ENCODE assay signal across 11 cellular contexts in genomic region chr14:35287481-35288013, GRCh38. TPM values are rescaled to one million over a fixed set of nuclear protein-coding genes. Genes with fewer than 3 reads are reported as not detected.
DNase-seq lines count a peak whose midpoint lies in the region; ATAC-seq and TF ChIP-seq lines count a peak whose summit lies in the region.
"Had no signal": no experiment of that assay in that cellular context is flagged by ENCODE, and none has a peak within 500 bp of the region (broad histone marks: within the 10 kb centered on the region; RNA-seq: fewer than 3 reads in every experiment).

No MANE protein-coding gene starts in this region.

- H3K4me3 ChIP-seq in subcutaneous abdominal adipose tissue (ENCODE audit: low read depth in 1 of 5, low read length in 5 of 5) (no peak overlapping the region), left ventricle myocardium inferior (no peak overlapping the region)
- H3K4me3 ChIP-seq: esophagus squamous epithelium, HAP-1 had no signal

- peaks cover 5% of the 10 kb centered on the region for H3K9me3 Mint-ChIP-seq in activated T-helper 1 cell treated with anti-CD3 and anti-CD28 coated beads, Interleukin-12 subunit alpha, Interleukin-12 subunit beta, Interleukin-2, Interleukin-4 antibody, amounts not matched to agents 30 ng/mL and 10 ng/mL and 1 ng/mL, durations not matched to agents 14 hours and 24 hours and 36 hours
- H3K9me3 Mint-ChIP-seq in naive B cell = no peaks in the 10 kb centered on the region

- H3K36me3 Mint-ChIP-seq in activated T-helper 1 cell treated with anti-CD3 and anti-CD28 coated beads, Interleukin-12 subunit alpha, Interleukin-12 subunit beta, Interleukin-2, Interleukin-4 antibody, amounts not matched to agents 30 ng/mL and 10 ng/mL and 1 ng/mL, durations not matched to agents 14 hours and 24 hours and 36 hours (ENCODE audit: low read depth) = peaks cover 19% of the 10 kb centered on the region
- H3K36me3 Mint-ChIP-seq in naive B cell = no peaks in the 10 kb centered on the region

- peaks cover 0 to 48% (median 39%) of the 10 kb centered on the region in 5 donors for H3K4me1 ChIP-seq in subcutaneous abdominal adipose tissue (ENCODE audit: control insufficient read depth in 5 of 5, insufficient read depth in 5 of 5, low read length in 5 of 5)
- H3K4me1 ChIP-seq in left ventricle myocardium inferior = peaks cover 20% of the 10 kb centered on the region

- DNase-seq in activated T-cell treated with anti-CD3 and anti-CD28 coated beads for 48 hours (ENCODE audit: low read depth) (peak; percentile 54), activated T-cell treated with anti-CD3 and anti-CD28 coated beads for 4 hours (no peak), naive B cell (no peak), left ventricle myocardium inferior (no peak)
- DNase-seq in activated T-helper 1 cell treated with anti-CD3 and anti-CD28 coated beads, Interleukin-12 subunit alpha, Interleukin-12 subunit beta, Interleukin-2, Interleukin-4 antibody, amounts not matched to agents 30 ng/mL and 10 ng/mL and 1 ng/mL, durations not matched to agents 14 hours and 24 hours and 36 hours (ENCODE audit: low spot score) = peak; percentile 26
- DNase-seq: esophagus squamous epithelium, PC-3 had no signal

- no peaks in the 10 kb centered on the region for H3K9me3 ChIP-seq in subcutaneous abdominal adipose tissue (ENCODE audit: control insufficient read depth in 5 of 5, low read length in 5 of 5)
- H3K9me3 ChIP-seq in left ventricle myocardium inferior (replicated peaks) = no peaks in the 10 kb centered on the region
- H3K9me3 ChIP-seq: esophagus squamous epithelium, HAP-1 had no signal

- H3K27ac ChIP-seq in subcutaneous abdominal adipose tissue (ENCODE audit: low read depth, low read length) (peak overlapping the region; percentile 69), left ventricle myocardium inferior (replicated peaks) (no peak overlapping the region)
- H3K27ac ChIP-seq: esophagus squamous epithelium had no signal

- ATAC-seq in naive B cell (ENCODE audit: low read depth in 2 of 2) (no peak), HG02798 (IDR thresholded peaks at IDR 0.05; ENCODE audit: poor library complexity, unreplicated experiment) (no peak), GM18870 (IDR thresholded peaks at IDR 0.05; ENCODE audit: unreplicated experiment) (no peak)
- ATAC-seq: PC-3 had no signal

- H3K4me1 Mint-ChIP-seq in activated T-helper 1 cell treated with anti-CD3 and anti-CD28 coated beads, Interleukin-12 subunit alpha, Interleukin-12 subunit beta, Interleukin-2, Interleukin-4 antibody, amounts not matched to agents 30 ng/mL and 10 ng/mL and 1 ng/mL, durations not matched to agents 14 hours and 24 hours and 36 hours (ENCODE audit: low read depth) = peaks cover 62% of the 10 kb centered on the region
- H3K4me1 Mint-ChIP-seq in naive B cell = peaks cover 41 to 54% (median 44%) of the 10 kb centered on the region in 3 donors

- peak overlapping the region in 1 of 5 donors; percentile 33 for H3K9ac ChIP-seq in subcutaneous abdominal adipose tissue (ENCODE audit: low read length in 5 of 5)

- H3K27me3 Mint-ChIP-seq in activated T-helper 1 cell treated with anti-CD3 and anti-CD28 coated beads, Interleukin-12 subunit alpha, Interleukin-12 subunit beta, Interleukin-2, Interleukin-4 antibody, amounts not matched to agents 30 ng/mL and 10 ng/mL and 1 ng/mL, durations not matched to agents 14 hours and 24 hours and 36 hours (ENCODE audit: insufficient read depth) = no peaks in the 10 kb centered on the region
- H3K27me3 Mint-ChIP-seq in naive B cell = no peaks in the 10 kb centered on the region

- H3K36me3 ChIP-seq in subcutaneous abdominal adipose tissue (ENCODE audit: control insufficient read depth in 5 of 5, insufficient read depth in 5 of 5, low read length in 5 of 5) (no peaks in the 10 kb centered on the region), left ventricle myocardium inferior (no peaks in the 10 kb centered on the region)

- no peak for TF ChIP-seq CTCF in left ventricle myocardium inferior (IDR thresholded peaks at IDR 0.05; ENCODE audit: borderline replicate concordance)

- intact Hi-C loops in activated T-helper 1 cell treated with anti-CD3 and anti-CD28 coated beads, Interleukin-12 subunit alpha, Interleukin-12 subunit beta, Interleukin-2, Interleukin-4 antibody, amounts not matched to agents 30 ng/mL and 10 ng/mL and 1 ng/mL, durations not matched to agents 14 hours and 24 hours and 36 hours (cut with micrococcal nuclease) = loop anchor here (1.0 to 10.0 kb wide), 14 partner anchors 14 to 457 kb away; partner anchors contain the start of genes INSM2, NFKBIA, PRORP and SRP54
- intact Hi-C loops in left ventricle myocardium inferior (cut with micrococcal nuclease) = no loop called here

- H3K4me3 Mint-ChIP-seq in activated T-helper 1 cell treated with anti-CD3 and anti-CD28 coated beads, Interleukin-12 subunit alpha, Interleukin-12 subunit beta, Interleukin-2, Interleukin-4 antibody, amounts not matched to agents 30 ng/mL and 10 ng/mL and 1 ng/mL, durations not matched to agents 14 hours and 24 hours and 36 hours = peak overlapping the region; percentile 68
- H3K4me3 Mint-ChIP-seq in naive B cell = peak overlapping the region in 6 of 8 donors; percentile 36 to 91 (median 60)

- H3K27me3 ChIP-seq in subcutaneous abdominal adipose tissue (ENCODE audit: control insufficient read depth in 5 of 5, insufficient read depth in 4 of 5, low read length in 5 of 5) = no peaks in the 10 kb centered on the region
- no peaks in the 10 kb centered on the region for H3K27me3 ChIP-seq in left ventricle myocardium inferior (ENCODE audit: low read depth)
- H3K27me3 ChIP-seq: esophagus squamous epithelium had no signal

- H3K27ac Mint-ChIP-seq in activated T-helper 1 cell treated with anti-CD3 and anti-CD28 coated beads, Interleukin-12 subunit alpha, Interleukin-12 subunit beta, Interleukin-2, Interleukin-4 antibody, amounts not matched to agents 30 ng/mL and 10 ng/mL and 1 ng/mL, durations not matched to agents 14 hours and 24 hours and 36 hours = peak overlapping the region; percentile 99
- H3K27ac Mint-ChIP-seq in naive B cell = peak overlapping the region; percentile 61 to 98 (median 65)

RNA-seq across cellular contexts. Expression of gene PSMA6, which starts 4.6 kb away (rescaled TPM):
- 475 and 479 TPM in 2 replicates for total RNA-seq in activated T-helper 1 cell treated with anti-CD3 and anti-CD28 coated beads, Interleukin-12 subunit alpha, Interleukin-12 subunit beta, Interleukin-2, Interleukin-4 antibody, amounts not matched to agents 30 ng/mL and 10 ng/mL and 1 ng/mL, durations not matched to agents 14 hours and 24 hours and 36 hours
- polyA plus RNA-seq in naive B cell (ENCODE audit: low read depth in 6 of 6) = 100 to 1,000 TPM; 216 to 373 (median 267) TPM
- total RNA-seq in left ventricle myocardium inferior = 179 TPM

Comparison
In these comparisons a context has a peak if more than half of its experiments do, and no peak if none do; other contexts are left out.
1. DNase-seq: peak in activated T-cell treated with anti-CD3 and anti-CD28 coated beads for 48 hours (single experiment) and activated T-helper 1 cell treated with anti-CD3 and anti-CD28 coated beads, Interleukin-12 subunit alpha, Interleukin-12 subunit beta, Interleukin-2, Interleukin-4 antibody, amounts not matched to agents 30 ng/mL and 10 ng/mL and 1 ng/mL, durations not matched to agents 14 hours and 24 hours and 36 hours (single experiment); none in activated T-cell treated with anti-CD3 and anti-CD28 coated beads for 4 hours (single experiment), naive B cell (single experiment) and left ventricle myocardium inferior (single experiment).